Comparison of ENCODE assay signal across 10 cellular contexts in the genomic region with DNA sequence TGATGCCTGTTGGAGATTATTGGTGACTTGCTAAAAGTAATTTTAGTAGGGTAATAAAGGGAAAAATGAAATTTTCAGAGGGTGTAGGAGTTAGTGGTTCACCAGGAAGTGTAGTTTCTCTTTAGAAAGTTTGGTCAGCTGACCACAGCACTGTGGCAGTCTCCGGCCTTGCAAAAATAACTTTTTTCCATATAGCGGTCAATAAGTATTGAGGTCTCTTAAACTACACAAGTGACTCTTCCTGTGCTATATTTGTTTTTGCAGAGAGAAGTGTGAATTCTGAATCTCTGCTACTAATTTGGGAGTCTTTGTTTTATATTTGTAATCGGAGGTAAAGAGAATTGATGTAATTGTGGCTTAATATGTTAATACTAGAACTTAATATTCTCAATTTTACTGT. TPM values are rescaled to one million over a fixed set of nuclear protein-coding genes. Genes with fewer than 3 reads are reported as not detected.
DNase-seq lines count a peak whose midpoint lies in the region; ATAC-seq and TF ChIP-seq lines count a peak whose summit lies in the region.
"Had no signal": no experiment of that assay in that cellular context is flagged by ENCODE, and none has a peak within 500 bp of the region (broad histone marks: within the 10 kb centered on the region; RNA-seq: fewer than 3 reads in every experiment).

No MANE protein-coding gene starts in this region.

- DNase-seq in GM12865 (ENCODE audit: low read depth): peak; percentile 51
- DNase-seq in MV-4-11 (lab: John Stamatoyannopoulos, UW): peak; percentile 86
- no peak for DNase-seq in prostate gland (ENCODE audit: low spot score)
- no peak for DNase-seq in activated gamma-delta T cell treated with Interleukin-2 at 50 U/mL for 16 hours
- no peak for DNase-seq in omental fat pad (ENCODE audit: low spot score)
- DNase-seq in kidney tubule cell (ENCODE audit: low spot score): no peak
- DNase-seq: C1 segment of cervical spinal cord; effector CD4-positive, alpha-beta T cell had no signal

- no peak overlapping the region for H3K27ac ChIP-seq in prostate gland

- no peak overlapping the region for H3K4me3 ChIP-seq in GM12865 (ENCODE audit: low read depth, low read length)
- H3K4me3 ChIP-seq in prostate gland: no peak overlapping the region

- intact Hi-C loops in prostate gland (cut with DNase I): no loop called here

- 94% methylated on average over 3 of the region's 3 CpGs for WGBS in prostate gland

- H3K9me3 ChIP-seq in prostate gland: no peaks in the 10 kb centered on the region

- no peak for TF ChIP-seq CTCF in GM12865 (IDR thresholded peaks at IDR 0.05; ENCODE audit: insufficient read depth, low read depth, low read length, missing control alignments)
- TF ChIP-seq CTCF in prostate gland (IDR thresholded peaks at IDR 0.05): no peak
- no peak for TF ChIP-seq CTCF in omental fat pad (IDR thresholded peaks at IDR 0.05)

- H3K4me1 ChIP-seq in prostate gland (replicated peaks): no peaks in the 10 kb centered on the region

- TF ChIP-seq POLR2A in prostate gland (IDR thresholded peaks at IDR 0.05): no peak

- ATAC-seq in GM19455 (IDR thresholded peaks at IDR 0.05; ENCODE audit: unreplicated experiment) (peak; percentile 71), HG02943 (IDR thresholded peaks at IDR 0.05; ENCODE audit: low read depth, unreplicated experiment) (peak; percentile 79), omental fat pad (ENCODE audit: low FRiP score) (no peak)

- H3K27me3 ChIP-seq in prostate gland (replicated peaks; ENCODE audit: insufficient read depth): no peaks in the 10 kb centered on the region

- H3K36me3 ChIP-seq in prostate gland: no peaks in the 10 kb centered on the region

RNA-seq across cellular contexts. Expression of gene PTPN12, which starts 24.3 kb away (rescaled TPM):
- total RNA-seq in prostate gland: 10 to 100 TPM; 28.0 to 63.6 TPM
- 100 to 1,000 TPM; 109 to 219 (median 138) TPM for total RNA-seq in omental fat pad

Comparison
In these comparisons a context has a peak if more than half of its experiments do, and no peak if none do; other contexts are left out.
1. DNase-seq: peak in GM12865 (single experiment) and MV-4-11 (single experiment); none in prostate gland (single experiment), activated gamma-delta T cell treated with Interleukin-2 at 50 U/mL for 16 hours (single experiment), omental fat pad (single experiment) and kidney tubule cell (single experiment).